1 cellular context compared by ENCODE assay signal in genomic region chr22:36449776-36450175, GRCh38.
TF ChIP-seq lines count a peak whose summit lies in the region.

No MANE protein-coding gene starts in this region.

TF ChIP-seq in GM23338, 12 proteins besides CTCF, POLR2A, EP300 and RAD21 (continued from another document):
- TF ChIP-seq ETS1 (IDR thresholded peaks at IDR 0.05): no peak
- no peak for TF ChIP-seq NANOG (IDR thresholded peaks at IDR 0.05; ENCODE audit: borderline replicate concordance)
- no peak for TF ChIP-seq ZNF462 (CRISPR knock-in tag; IDR thresholded peaks at IDR 0.05)
